In the genomic region with DNA sequence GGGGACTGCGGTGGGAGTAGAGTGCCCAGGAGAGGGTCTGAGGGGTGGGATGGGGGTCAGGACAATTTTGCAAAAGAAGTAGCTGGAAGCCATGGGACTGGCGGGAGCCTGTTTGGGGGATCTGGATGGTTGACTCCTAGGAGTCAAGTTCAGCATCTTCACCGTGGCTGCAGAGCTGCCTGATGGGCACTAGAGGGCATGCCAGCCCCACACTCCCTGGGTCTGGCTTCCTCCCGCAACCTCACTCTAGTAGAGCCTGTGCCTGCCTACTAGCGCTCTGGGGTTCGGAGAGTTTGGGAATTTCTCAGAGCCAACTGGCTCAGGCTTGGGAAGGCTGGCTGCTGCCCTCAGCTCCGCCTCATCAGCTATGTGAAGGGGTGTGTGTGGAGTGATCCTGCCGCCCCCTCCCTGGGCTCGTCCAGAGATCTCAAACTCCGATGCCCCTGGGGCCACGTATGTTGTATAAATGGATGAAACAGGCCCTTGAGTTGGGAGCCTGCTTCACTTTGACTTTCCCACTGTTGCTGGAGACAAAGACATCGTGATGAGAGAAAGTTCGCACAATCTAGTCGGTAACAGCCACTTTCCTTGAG, we compare ENCODE assay signal across 8 cellular contexts. TPM values are rescaled to one million over a fixed set of nuclear protein-coding genes. Genes with fewer than 3 reads are reported as not detected.
DNase-seq lines count a peak whose midpoint lies in the region; ATAC-seq, FAIRE-seq and TF ChIP-seq lines count a peak whose summit lies in the region.

No MANE protein-coding gene starts in this region.

- H3K27me3 Mint-ChIP-seq in Caco-2 (ENCODE audit: insufficient read depth, unreplicated experiment) = no peaks in the 10 kb centered on the region

- H3K9me3 Mint-ChIP-seq in Caco-2 (ENCODE audit: unreplicated experiment) = no peaks in the 10 kb centered on the region

- WGBS in small intestine, 3 donors = 33 to 45% (median 41%) methylated on average over 14 of the region's 14 CpGs

- no peaks in the 10 kb centered on the region for H3K9me3 ChIP-seq in Caco-2
- H3K9me3 ChIP-seq in small intestine (ENCODE audit: control insufficient read depth, low read depth) = no peaks in the 10 kb centered on the region

- ATAC-seq in GM21825 (IDR thresholded peaks at IDR 0.05; ENCODE audit: unreplicated experiment) = peak; percentile 46
- ATAC-seq in GM18870 (IDR thresholded peaks at IDR 0.05; ENCODE audit: unreplicated experiment) = no peak

- peak; percentile 59 to 61 for DNase-seq in Caco-2
- DNase-seq in NAMALWA (ENCODE audit: low spot score) = peak; percentile 75
- DNase-seq in T1000 (lab: John Stamatoyannopoulos, UW) = peak; percentile 15
- peak; percentile 50 for DNase-seq in astrocyte of the cerebellum (ENCODE audit: low read depth)
- peak in 45 of 51 donors; percentile 4 to 78 (median 50) for DNase-seq in hypothalamus (lab: John Stamatoyannopoulos, UW)
- DNase-seq in small intestine = peak; percentile 73

- no peak for FAIRE-seq in small intestine (lab: Jason Lieb, UNC)

- H3K27ac ChIP-seq in small intestine (ENCODE audit: low read depth in 1 of 2, low read length in 1 of 2) = no peak overlapping the region

- H3K4me3 ChIP-seq in Caco-2 (ENCODE audit: low read depth, low read length) (no peak overlapping the region), astrocyte of the cerebellum (ENCODE audit: low read depth, low read length) (no peak overlapping the region), small intestine (ENCODE audit: low read depth in 1 of 2, low read length in 2 of 2) (no peak overlapping the region)

- POLR2A ChIA-PET in Caco-2 (lab: Charles Lee) = no interaction called here

- BruUV-seq in Caco-2 (replicated peaks; lab: Mats Ljungman, UMichigan) = TSS peak; percentile 48

- H3K36me3 Mint-ChIP-seq in Caco-2 (ENCODE audit: insufficient read depth, unreplicated experiment) = no peaks in the 10 kb centered on the region

- H3K36me3 ChIP-seq in Caco-2 (ENCODE audit: control insufficient read depth, insufficient read depth, low read length) (no peaks in the 10 kb centered on the region; the same call in 1 of the 2 replicates), small intestine (ENCODE audit: control insufficient read depth in 2 of 2, insufficient read depth in 2 of 2, low read length in 2 of 2) (no peaks in the 10 kb centered on the region)

- H3K27me3 ChIP-seq in Caco-2 (replicated peaks; ENCODE audit: control insufficient read depth, insufficient read depth, low read length) = no peaks in the 10 kb centered on the region
- peaks cover 0 to 2% of the 10 kb centered on the region in 2 donors for H3K27me3 ChIP-seq in small intestine (ENCODE audit: control insufficient read depth in 2 of 2, insufficient read depth in 2 of 2, low read length in 2 of 2)

- intact Hi-C loops in Caco-2 (cut with micrococcal nuclease; ENCODE audit: unreplicated experiment) = no loop called here

- in situ Hi-C loops in astrocyte of the cerebellum (cut with HindIII; ENCODE audit: low sequenced_read_pairs) = no loop called here

- no peak overlapping the region for H3K4me3 Mint-ChIP-seq in Caco-2 (ENCODE audit: unreplicated experiment)

- CTCF ChIA-PET in Caco-2 (lab: Charles Lee) = interaction anchor here (1.0 to 1.6 kb wide), 4 partner anchors 11 to 79 kb away, joined by 3 to 7 read pairs (median 4); a partner anchor contains a TSS

- no peak overlapping the region for H3K27ac Mint-ChIP-seq in Caco-2 (ENCODE audit: unreplicated experiment)

- peak; percentile 85 to 96 for TF ChIP-seq CTCF in Caco-2 (IDR thresholded peaks at IDR 0.05; ENCODE audit: insufficient read depth in 1 of 2, low read depth in 1 of 2, low read length in 1 of 2, severe bottlenecking in 1 of 2, unreplicated experiment in 1 of 2)
- peak; percentile 87 for TF ChIP-seq CTCF in astrocyte of the cerebellum (IDR thresholded peaks at IDR 0.05; ENCODE audit: low read depth, low read length, missing control alignments)

- H3K4me1 Mint-ChIP-seq in Caco-2 (ENCODE audit: low read depth, unreplicated experiment) = no peaks in the 10 kb centered on the region

- H3K4me1 ChIP-seq in Caco-2 (no peaks in the 10 kb centered on the region), small intestine (ENCODE audit: control insufficient read depth in 2 of 2, insufficient read depth in 1 of 2, low read depth in 1 of 2, low read length in 1 of 2) (peaks cover 5 to 7% of the 10 kb centered on the region in 2 donors)

RNA-seq across cellular contexts. Expression of a gene that starts 10.8 kb away (rescaled TPM):
- total RNA-seq in Caco-2 (2022) = 19.6 and 20.5 TPM in 2 replicates
- polyA plus RNA-seq in small intestine = 10 to 100 TPM; 22.4 to 35.2 (median 25.9) TPM

RNA-seq across cellular contexts. Expression of a gene that starts 27.6 kb away (rescaled TPM):
- total RNA-seq in Caco-2 (2022) = not detected in 2 replicates
- under 1 TPM in 1 of 3 donors, not detected in 2; 0.22 TPM for polyA plus RNA-seq in small intestine

RNA-seq across cellular contexts. Expression of a gene that starts 27.8 kb away (rescaled TPM):
- not detected in 2 replicates for total RNA-seq in Caco-2 (2022)
- under 1 TPM in 1 of 3 donors, not detected in 2; 0.73 TPM for polyA plus RNA-seq in small intestine

RNA-seq across cellular contexts. Expression of a gene that starts 48.1 kb away (rescaled TPM):
- 3.9 and 5.2 TPM in 2 replicates for total RNA-seq in Caco-2 (2022)
- 1 to 10 TPM in 1 of 3 donors, under 1 TPM in 1, not detected in 1; 0.54 to 1.6 TPM for polyA plus RNA-seq in small intestine

Comparison
In these comparisons a context has a peak if more than half of its experiments do, and no peak if none do; other contexts are left out.
1. DNase-seq: peak in every context shown above with its lines; median percentile 75 in NAMALWA; 73 in small intestine; 60 in Caco-2; 50 in astrocyte of the cerebellum; 50 in hypothalamus; 15 in T1000.